ENCODE assay signal across 8 cellular contexts in genomic region chr9:33719581-33720374, GRCh38.
A peak's percentile ranks its signal among the peaks of the same experiment; 100 is the strongest.
DNase-seq lines count a peak whose midpoint lies in the region; ATAC-seq, FAIRE-seq and TF ChIP-seq lines count a peak whose summit lies in the region.

No MANE protein-coding gene starts in this region.

- H3K36me3 Mint-ChIP-seq in Caco-2 (ENCODE audit: insufficient read depth, unreplicated experiment), result no peaks in the 10 kb centered on the region

- RAD21 ChIA-PET in GM12878 (lab: Charles Lee; ENCODE audit: unreplicated experiment), result interaction anchor here (6.8 kb wide), 1 partner anchor 95 kb away, joined by 64 read pairs; no protein-coding TSS in a partner anchor

- peak; percentile 54 for ATAC-seq in HG02870 (IDR thresholded peaks at IDR 0.05; ENCODE audit: unreplicated experiment)
- peak; percentile 38; the same call in 1 of the 3 replicates for ATAC-seq in RWPE2 (ENCODE audit: low read depth)
- peak; percentile 82 for ATAC-seq in GM12878
- no peak for ATAC-seq in GM21786 (IDR thresholded peaks at IDR 0.05; ENCODE audit: unreplicated experiment)
- ATAC-seq in GM18517 (IDR thresholded peaks at IDR 0.05; ENCODE audit: unreplicated experiment), result no peak
- no peak for ATAC-seq in gastroesophageal sphincter

- no peaks in the 10 kb centered on the region for H3K79me2 ChIP-seq in GM12878 (ENCODE audit: control insufficient read depth, insufficient read depth, low read length)

- no peak overlapping the region for H3K9ac ChIP-seq in GM12878 (ENCODE audit: control insufficient read depth, insufficient read depth, low read length)

- peak; percentile 54 to 58 for DNase-seq in Caco-2
- DNase-seq in RWPE2 (ENCODE audit: low spot score), result no peak
- DNase-seq in GM12878 (ENCODE audit: low read depth, low spot score), result no peak
- DNase-seq in lung microvascular endothelial cell (ENCODE audit: low read depth in 2 of 2), result peak; percentile 9 to 23

- no peak overlapping the region for H3K4me3 Mint-ChIP-seq in Caco-2 (ENCODE audit: unreplicated experiment)

- no TSS peak for BruUV-seq in Caco-2 (replicated peaks; lab: Mats Ljungman, UMichigan)
- BruUV-seq in GM12878 (replicated peaks; lab: Mats Ljungman, UMichigan), result no TSS peak

- peaks cover 11% of the 10 kb centered on the region for H3K27me3 Mint-ChIP-seq in Caco-2 (ENCODE audit: insufficient read depth, unreplicated experiment)

- H3K36me3 ChIP-seq in Caco-2 (ENCODE audit: control insufficient read depth, insufficient read depth, low read length) (no peaks in the 10 kb centered on the region), RWPE2 (ENCODE audit: low read depth) (no peaks in the 10 kb centered on the region), GM12878 (ENCODE audit: control insufficient read depth in 2 of 2, insufficient read depth in 2 of 2, low read length in 1 of 2) (no peaks in the 10 kb centered on the region), gastroesophageal sphincter (no peaks in the 10 kb centered on the region)

- H3K9me3 ChIP-seq in Caco-2, result no peaks in the 10 kb centered on the region
- no peaks in the 10 kb centered on the region for H3K9me3 ChIP-seq in RWPE2 (ENCODE audit: severe bottlenecking)
- no peaks in the 10 kb centered on the region for H3K9me3 ChIP-seq in GM12878 (replicated peaks; ENCODE audit: control insufficient read depth, insufficient read depth, low read length)
- no peaks in the 10 kb centered on the region for H3K9me3 ChIP-seq in gastroesophageal sphincter

- peaks cover 7% of the 10 kb centered on the region for H3K9me3 Mint-ChIP-seq in Caco-2 (ENCODE audit: unreplicated experiment)

- H3K27ac ChIP-seq in RWPE2 (ENCODE audit: poor library complexity, severe bottlenecking) (no peak overlapping the region), GM12878 (ENCODE audit: control insufficient read depth, insufficient read depth) (no peak overlapping the region), gastroesophageal sphincter (no peak overlapping the region)

- CTCF ChIA-PET in Caco-2 (lab: Charles Lee), result interaction anchor here (0.6 to 6.6 kb wide), 5 partner anchors 18 to 247 kb away, joined by 3 to 137 read pairs (median 4); no protein-coding TSS in a partner anchor
- CTCF ChIA-PET in GM12878 (lab: Yijun Ruan, JAX), result interaction anchor here (0.6 to 6.6 kb wide), 4 partner anchors 26 to 442 kb away, joined by 3 to 150 read pairs (median 21); no protein-coding TSS in a partner anchor

- SMC1A ChIA-PET in GM12878 (lab: Charles Lee; ENCODE audit: uncharacterized antibody, unreplicated experiment), result interaction anchor here (1.0 to 4.1 kb wide), 3 partner anchors 68 to 99 kb away, joined by 3 to 27 read pairs (median 13); no protein-coding TSS in a partner anchor

- H3K27me3 ChIP-seq in Caco-2 (replicated peaks; ENCODE audit: control insufficient read depth, insufficient read depth, low read length) (no peaks in the 10 kb centered on the region), RWPE2 (ENCODE audit: insufficient read depth, poor library complexity, severe bottlenecking) (no peaks in the 10 kb centered on the region), GM12878 (replicated peaks in 1 of 2; ENCODE audit: control insufficient read depth in 2 of 2, insufficient read depth in 2 of 2, low read length in 1 of 2) (no peaks in the 10 kb centered on the region), gastroesophageal sphincter (peaks cover 8% of the 10 kb centered on the region)

- no peak for FAIRE-seq in GM12878 (lab: Jason Lieb, UNC)

- WGBS in GM12878 (ENCODE audit: insufficient coverage, insufficient replicate concordance, low lambda C conversion rate, missing lambda C conversion rate), result 39% methylated on average over 19 of the region's 19 CpGs
- WGBS in gastroesophageal sphincter (ENCODE audit: low coverage in 1 of 2), 2 donors, result 59 to 61% methylated on average over 4 to 5 of the region's 19 CpGs

- no peak overlapping the region for H2AFZ ChIP-seq in GM12878 (ENCODE audit: control insufficient read depth, low read depth, low read length)

- POLR2A ChIA-PET in Caco-2 (lab: Charles Lee), result no interaction called here
- POLR2A ChIA-PET in GM12878 (lab: Charles Lee), result no interaction called here

- H3K4me1 ChIP-seq in Caco-2, result no peaks in the 10 kb centered on the region
- no peaks in the 10 kb centered on the region for H3K4me1 ChIP-seq in RWPE2 (ENCODE audit: insufficient read depth, poor library complexity, severe bottlenecking)
- H3K4me1 ChIP-seq in GM12878 (ENCODE audit: control insufficient read depth, insufficient read depth, low read length), result no peaks in the 10 kb centered on the region
- peaks cover 0 to 20% (median 4%) of the 10 kb centered on the region in 3 donors for H3K4me1 ChIP-seq in gastroesophageal sphincter

- H3K4me3 ChIP-seq in Caco-2 (ENCODE audit: low read depth, low read length) (no peak overlapping the region), RWPE2 (ENCODE audit: severe bottlenecking) (no peak overlapping the region), GM12878 (no peak overlapping the region), gastroesophageal sphincter (no peak overlapping the region)

- in situ Hi-C loops in GM12878 (cut with MboI), result loop anchor here (5.0 kb wide), 1 partner anchor 97 kb away; no protein-coding TSS in a partner anchor

- no peaks in the 10 kb centered on the region for H3K4me1 Mint-ChIP-seq in Caco-2 (ENCODE audit: low read depth, unreplicated experiment)

- TF ChIP-seq RAD21 in GM12878 (IDR thresholded peaks at IDR 0.05; ENCODE audit: insufficient read depth, low read depth, low read length), result no peak

- no peaks in the 10 kb centered on the region for H4K20me1 ChIP-seq in GM12878 (ENCODE audit: control insufficient read depth, insufficient read depth)

- no peak for TF ChIP-seq EP300 in GM12878 (IDR thresholded peaks at IDR 0.05; ENCODE audit: borderline replicate concordance in 1 of 2, control insufficient read depth in 1 of 2, low read depth in 2 of 2, low read length in 2 of 2)
- TF ChIP-seq EP300 in gastroesophageal sphincter (IDR thresholded peaks at IDR 0.05), result no peak

- H3K4me2 ChIP-seq in GM12878 (ENCODE audit: control insufficient read depth, insufficient read depth), result no peak overlapping the region

- TF ChIP-seq CTCF in Caco-2 (IDR thresholded peaks at IDR 0.05; ENCODE audit: insufficient read depth in 1 of 2, low read depth in 1 of 2, low read length in 1 of 2, severe bottlenecking in 1 of 2, unreplicated experiment in 1 of 2) (peak; percentile 31 to 58), RWPE2 (IDR thresholded peaks at IDR 0.05; ENCODE audit: poor library complexity, severe bottlenecking) (peak; percentile 41), GM12878 (IDR thresholded peaks at IDR 0.05 in 2 of 3, conservative IDR thresholded peaks at IDR 0.05 in 1 of 3; ENCODE audit: control insufficient read depth in 2 of 3, extremely low read depth in 1 of 3, insufficient read depth in 1 of 3, low read depth in 3 of 3, low read length in 3 of 3) (peak; percentile 38 to 68 (median 53)), gastroesophageal sphincter (IDR thresholded peaks at IDR 0.05) (peak in 1 of 4 experiments; percentile 47)

- TF ChIP-seq POLR2A in GM12878 (IDR thresholded peaks at IDR 0.05; ENCODE audit: low read depth, low read length) (no peak), gastroesophageal sphincter (IDR thresholded peaks at IDR 0.05) (no peak)

- intact Hi-C loops in Caco-2 (cut with micrococcal nuclease; ENCODE audit: unreplicated experiment), result loop anchor here (5.0 kb wide), 1 partner anchor 317 kb away; the partner anchor contains the start of gene AQP7
- intact Hi-C loops in GM12878 (cut with micrococcal nuclease; ENCODE audit: unreplicated experiment), result loop anchor here (5.0 kb wide), 1 partner anchor 42 kb away; no protein-coding TSS in a partner anchor

- no peak overlapping the region for H3K27ac Mint-ChIP-seq in Caco-2 (ENCODE audit: unreplicated experiment)

TF ChIP-seq in GM12878, 131 proteins besides CTCF, POLR2A, EP300 and RAD21 (continues in another document):
- TF ChIP-seq ZBTB40 (IDR thresholded peaks at IDR 0.05; ENCODE audit: borderline replicate concordance), result no peak
- no peak for TF ChIP-seq BMI1 (IDR thresholded peaks at IDR 0.05; ENCODE audit: borderline replicate concordance)
- no peak for TF ChIP-seq ZNF274 (IDR thresholded peaks at IDR 0.05; ENCODE audit: insufficient read depth, insufficient read length)
- TF ChIP-seq CHD2 (IDR thresholded peaks at IDR 0.05; ENCODE audit: borderline replicate concordance, low read depth, low read length), result no peak
- TF ChIP-seq BHLHE40 (IDR thresholded peaks at IDR 0.05; ENCODE audit: borderline replicate concordance in 1 of 2, low read depth in 2 of 2, low read length in 1 of 2), result no peak
- no peak for TF ChIP-seq NR2C1 (IDR thresholded peaks at IDR 0.05)
- TF ChIP-seq RUNX3 (IDR thresholded peaks at IDR 0.05; ENCODE audit: low read length), result no peak
- TF ChIP-seq CEBPB (IDR thresholded peaks at IDR 0.05; ENCODE audit: borderline replicate concordance in 1 of 2, low read depth in 2 of 2, low read length in 2 of 2), result no peak
- no peak for TF ChIP-seq POU2F2 (IDR thresholded peaks at IDR 0.05; ENCODE audit: borderline replicate concordance, low read depth, low read length)

Comparison
In these comparisons a context has a peak if more than half of its experiments do, and no peak if none do; other contexts are left out.
1. DNase-seq: peak in Caco-2 (2 of 2) and lung microvascular endothelial cell (2 of 2); none in RWPE2 (single experiment) and GM12878 (single experiment).
2. ATAC-seq: peak in HG02870 (single experiment), RWPE2 (single experiment) and GM12878 (single experiment); none in GM21786 (single experiment), GM18517 (single experiment) and gastroesophageal sphincter (single experiment).